ENCODE assay signal across 16 cellular contexts in the genomic region with DNA sequence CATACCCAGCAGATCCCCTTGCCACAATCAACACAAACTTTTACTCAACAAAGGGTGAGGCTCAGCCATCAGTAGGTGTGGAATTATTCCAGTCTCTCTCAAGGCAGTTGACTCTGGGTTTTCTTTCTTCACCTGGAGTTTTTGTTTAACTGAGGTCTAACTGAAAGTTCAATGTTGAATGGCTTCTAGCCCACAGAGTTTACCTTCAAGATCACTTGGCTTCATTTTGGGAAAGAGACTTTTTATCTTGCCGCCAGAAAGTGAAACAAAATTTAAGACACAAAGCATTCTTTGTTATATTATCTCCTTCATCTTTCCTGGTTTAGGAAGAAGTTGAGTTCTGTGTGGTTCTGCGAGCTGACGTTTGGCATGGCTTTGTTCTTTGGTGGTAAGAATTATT.
DNase-seq lines count a peak whose midpoint lies in the region; ATAC-seq and TF ChIP-seq lines count a peak whose summit lies in the region.
"Had no signal": no experiment of that assay in that cellular context is flagged by ENCODE, and none has a peak within 500 bp of the region (broad histone marks: within the 10 kb centered on the region; RNA-seq: fewer than 3 reads in every experiment).

No MANE protein-coding gene starts in this region.

- H3K79me2 ChIP-seq in MM.1S (ENCODE audit: low read length) = no peaks in the 10 kb centered on the region

- H3K27me3 ChIP-seq in MM.1S (replicated peaks; ENCODE audit: insufficient read depth, low read length) = no peaks in the 10 kb centered on the region
- no peaks in the 10 kb centered on the region for H3K27me3 ChIP-seq in colonic mucosa
- H3K27me3 ChIP-seq in suprapubic skin = no peaks in the 10 kb centered on the region
- no peaks in the 10 kb centered on the region for H3K27me3 ChIP-seq in tibial nerve
- H3K27me3 ChIP-seq: BLaER1 had no signal

- ATAC-seq in HG03342 (IDR thresholded peaks at IDR 0.05; ENCODE audit: unreplicated experiment) = no peak

- H4K20me1 ChIP-seq in MM.1S (ENCODE audit: insufficient read depth, low read length) = no peaks in the 10 kb centered on the region
- H4K20me1 ChIP-seq: BLaER1 had no signal

- no peak overlapping the region for H3K27ac Mint-ChIP-seq in T-helper 2 cell treated with Interferon-gamma antibody and Interleukin-4, amounts not matched to agents 5 μg/mL and 100 μg/mL, for 36 hours
- H3K27ac Mint-ChIP-seq: H9 had no signal

- H3K4me3 Mint-ChIP-seq in T-helper 2 cell treated with Interferon-gamma antibody and Interleukin-4, amounts not matched to agents 5 μg/mL and 100 μg/mL, for 36 hours = peak overlapping the region; percentile 37
- H3K4me3 Mint-ChIP-seq: CD8-positive, alpha-beta memory T cell; H9 had no signal

- no peak for DNase-seq in T-helper 2 cell treated with Interferon-gamma antibody and Interleukin-4, amounts not matched to agents 5 μg/mL and 100 μg/mL, for 36 hours (ENCODE audit: low spot score)
- DNase-seq in T-helper 2 cell (no peak), MM.1S (peak; percentile 61), colonic mucosa (no peak), suprapubic skin (ENCODE audit: low spot score in 2 of 2) (no peak), tibial nerve (ENCODE audit: low spot score in 2 of 2) (no peak), SK-N-DZ (ENCODE audit: low spot score) (no peak)
- DNase-seq: CD8-positive, alpha-beta memory T cell; GF-D8; H9; NCI-H1930; NCI-H446 had no signal

- H3F3A ChIP-seq in MM.1S (ENCODE audit: insufficient read depth, low read length) = peaks cover 19% of the 10 kb centered on the region

- H3K9me2 ChIP-seq in MM.1S (replicated peaks; ENCODE audit: insufficient read depth, low read length) = no peaks in the 10 kb centered on the region

- H3K27me3 Mint-ChIP-seq in T-helper 2 cell treated with Interferon-gamma antibody and Interleukin-4, amounts not matched to agents 5 μg/mL and 100 μg/mL, for 36 hours (ENCODE audit: low read depth) = peaks cover 2% of the 10 kb centered on the region
- H3K27me3 Mint-ChIP-seq: CD8-positive, alpha-beta memory T cell had no signal

- peak overlapping the region; percentile 20 for H2AFZ ChIP-seq in MM.1S (ENCODE audit: low read length)

- TF ChIP-seq CTCF in MM.1S (IDR thresholded peaks at IDR 0.05; ENCODE audit: low read length) = no peak
- TF ChIP-seq CTCF in colonic mucosa (IDR thresholded peaks at IDR 0.05) = no peak
- no peak for TF ChIP-seq CTCF in suprapubic skin (IDR thresholded peaks at IDR 0.05)
- no peak for TF ChIP-seq CTCF in tibial nerve (IDR thresholded peaks at IDR 0.05)

- no peak for TF ChIP-seq EP300 in suprapubic skin (IDR thresholded peaks at IDR 0.05)
- no peak for TF ChIP-seq EP300 in tibial nerve (IDR thresholded peaks at IDR 0.05)

- H3K4me1 Mint-ChIP-seq in T-helper 2 cell treated with Interferon-gamma antibody and Interleukin-4, amounts not matched to agents 5 μg/mL and 100 μg/mL, for 36 hours (ENCODE audit: low read depth) = peaks cover 7% of the 10 kb centered on the region

- no peaks in the 10 kb centered on the region for H3K36me3 Mint-ChIP-seq in T-helper 2 cell treated with Interferon-gamma antibody and Interleukin-4, amounts not matched to agents 5 μg/mL and 100 μg/mL, for 36 hours (ENCODE audit: low read depth)
- H3K36me3 Mint-ChIP-seq: CD8-positive, alpha-beta memory T cell had no signal

- H3K9me3 ChIP-seq in MM.1S (replicated peaks; ENCODE audit: insufficient read depth, low read length) (no peaks in the 10 kb centered on the region), colonic mucosa (no peaks in the 10 kb centered on the region), suprapubic skin (no peaks in the 10 kb centered on the region), tibial nerve (no peaks in the 10 kb centered on the region)
- H3K9me3 ChIP-seq: BLaER1, SJSA1 had no signal

- H3K4me1 ChIP-seq in MM.1S (ENCODE audit: low read length) (peaks cover 42% of the 10 kb centered on the region), colonic mucosa (no peaks in the 10 kb centered on the region), suprapubic skin (peaks cover 12% of the 10 kb centered on the region), tibial nerve (peaks cover 0 to 16% (median 7%) of the 10 kb centered on the region in 4 donors)
- H3K4me1 ChIP-seq: SJSA1 had no signal

- TF ChIP-seq POLR2A in suprapubic skin (IDR thresholded peaks at IDR 0.05) (no peak), tibial nerve (IDR thresholded peaks at IDR 0.05) (no peak)

- peak overlapping the region; percentile 29 for H3K9ac ChIP-seq in MM.1S (ENCODE audit: low read length)
- no peak overlapping the region for H3K9ac ChIP-seq in colonic mucosa (ENCODE audit: low read depth in 2 of 2, low read length in 2 of 2)
- H3K9ac ChIP-seq: BLaER1 had no signal

- peak overlapping the region; percentile 63 for H3K4me2 ChIP-seq in MM.1S (ENCODE audit: low read depth, low read length)
- H3K4me2 ChIP-seq: BLaER1 had no signal

- no peaks in the 10 kb centered on the region for H3K9me3 Mint-ChIP-seq in T-helper 2 cell treated with Interferon-gamma antibody and Interleukin-4, amounts not matched to agents 5 μg/mL and 100 μg/mL, for 36 hours
- H3K9me3 Mint-ChIP-seq: CD8-positive, alpha-beta memory T cell; H9 had no signal

- H3K27ac ChIP-seq in MM.1S (ENCODE audit: low read length) = peak overlapping the region; percentile 74
- peak overlapping the region; percentile 10 for H3K27ac ChIP-seq in colonic mucosa
- H3K27ac ChIP-seq in suprapubic skin = peak overlapping the region; percentile 14
- H3K27ac ChIP-seq in tibial nerve = no peak overlapping the region
- H3K27ac ChIP-seq: 22Rv1, BLaER1, SJSA1 had no signal

- WGBS in suprapubic skin = 29% methylated on average over 3 of the region's 3 CpGs
- 21 to 22% methylated on average over 3 of the region's 3 CpGs for WGBS in tibial nerve, 2 donors

- intact Hi-C loops in colonic mucosa (cut with DNase I) = no loop called here

- H3K4me3 ChIP-seq in MM.1S (ENCODE audit: low read length) (peak overlapping the region; percentile 23; the same call in 1 of the 2 replicates), colonic mucosa (no peak overlapping the region), suprapubic skin (no peak overlapping the region), tibial nerve (no peak overlapping the region)
- H3K4me3 ChIP-seq: BLaER1, SJSA1 had no signal

- no peaks in the 10 kb centered on the region for H3K36me3 ChIP-seq in MM.1S (replicated peaks; ENCODE audit: insufficient read depth, low read length)
- no peaks in the 10 kb centered on the region for H3K36me3 ChIP-seq in colonic mucosa
- no peaks in the 10 kb centered on the region for H3K36me3 ChIP-seq in suprapubic skin
- H3K36me3 ChIP-seq in tibial nerve = no peaks in the 10 kb centered on the region
- H3K36me3 ChIP-seq: BLaER1, SJSA1 had no signal

Comparison
In these comparisons a context has a peak if more than half of its experiments do, and no peak if none do; other contexts are left out.
1. H3K27ac ChIP-seq: peak in MM.1S (single experiment), colonic mucosa (single experiment) and suprapubic skin (single experiment); none in tibial nerve (0 of 4).